Comparison of ENCODE assay signal across 10 cellular contexts in genomic region chr9:77647267-77647658, GRCh38. TPM values are rescaled to one million over a fixed set of nuclear protein-coding genes. Genes with fewer than 3 reads are reported as not detected.
DNase-seq lines count a peak whose midpoint lies in the region; ATAC-seq and TF ChIP-seq lines count a peak whose summit lies in the region.
"Had no signal": no experiment of that assay in that cellular context is flagged by ENCODE, and none has a peak within 500 bp of the region (broad histone marks: within the 10 kb centered on the region; RNA-seq: fewer than 3 reads in every experiment).

No MANE protein-coding gene starts in this region.

- peak overlapping the region; percentile 43 to 61 for H3K27ac ChIP-seq in prostate gland
- H3K27ac ChIP-seq: SJSA1 had no signal

- TF ChIP-seq CTCF in Calu3 (IDR thresholded peaks at IDR 0.05; ENCODE audit: unreplicated experiment) (no peak), glutamatergic neuron (IDR thresholded peaks at IDR 0.05; ENCODE audit: partially characterized antibody, unreplicated experiment) (no peak), prostate gland (IDR thresholded peaks at IDR 0.05) (no peak)

- H3K9me3 Mint-ChIP-seq in Calu3 (ENCODE audit: low read depth, unreplicated experiment) (no peaks in the 10 kb centered on the region), glutamatergic neuron (ENCODE audit: unreplicated experiment) (peaks cover 5% of the 10 kb centered on the region)
- H3K9me3 Mint-ChIP-seq in activated CD8-positive, alpha-beta T cell treated with anti-CD3 and anti-CD28 coated beads, Interleukin-2, amount 10 ng/mL, durations not matched to agents 7 days and 5 days (ENCODE audit: insufficient read depth): no peaks in the 10 kb centered on the region

- CTCF ChIA-PET in Calu3 (lab: Charles Lee): interaction anchor here (1.8 kb wide), 1 partner anchor 58 kb away, joined by 5 read pairs; no protein-coding TSS in a partner anchor
- CTCF ChIA-PET in activated CD8-positive, alpha-beta T cell treated with anti-CD3 and anti-CD28 coated beads, Interleukin-2, amount 10 ng/mL, durations not matched to agents 7 days and 5 days (lab: Charles Lee): interaction anchor here (1.4 to 2.0 kb wide), 2 partner anchors 9 to 104 kb away, joined by 3 to 4 read pairs; no protein-coding TSS in a partner anchor

- H3K4me1 ChIP-seq in prostate gland (replicated peaks): peaks cover 6% of the 10 kb centered on the region
- H3K4me1 ChIP-seq: SJSA1 had no signal

- peak overlapping the region; percentile 42 to 47 for H3K4me3 ChIP-seq in prostate gland
- H3K4me3 ChIP-seq: SJSA1 had no signal

- DNase-seq in Calu3 (no peak), glutamatergic neuron (no peak), prostate gland (ENCODE audit: low spot score) (no peak), nucleus accumbens (lab: John Stamatoyannopoulos, UW) (no peak)
- no peak for DNase-seq in activated CD8-positive, alpha-beta T cell treated with anti-CD3 and anti-CD28 coated beads, Interleukin-2, amount 10 ng/mL, durations not matched to agents 7 days and 5 days
- DNase-seq in activated CD8-positive, alpha-beta memory T cell treated with anti-CD3 and anti-CD28 coated beads, Interleukin-2, amount 50 U/mL, for 4 hours: no peak
- DNase-seq: NCI-H2081 treated with DMSO at 0.1 percent for 48 hours had no signal

- H3K36me3 Mint-ChIP-seq in Calu3 (ENCODE audit: insufficient read depth, unreplicated experiment) (peaks cover 16% of the 10 kb centered on the region), glutamatergic neuron (ENCODE audit: unreplicated experiment) (no peaks in the 10 kb centered on the region)
- H3K36me3 Mint-ChIP-seq in activated CD8-positive, alpha-beta T cell treated with anti-CD3 and anti-CD28 coated beads, Interleukin-2, amount 10 ng/mL, durations not matched to agents 7 days and 5 days (ENCODE audit: low read depth): peaks cover 2% of the 10 kb centered on the region

- H3K4me1 Mint-ChIP-seq in Calu3 (ENCODE audit: low read depth, unreplicated experiment) (no peaks in the 10 kb centered on the region), glutamatergic neuron (ENCODE audit: low read depth, unreplicated experiment) (peaks cover 2% of the 10 kb centered on the region)
- H3K4me1 Mint-ChIP-seq in activated CD8-positive, alpha-beta T cell treated with anti-CD3 and anti-CD28 coated beads, Interleukin-2, amount 10 ng/mL, durations not matched to agents 7 days and 5 days (ENCODE audit: low read depth): peaks cover 8% of the 10 kb centered on the region

- POLR2A ChIA-PET in activated CD8-positive, alpha-beta T cell treated with anti-CD3 and anti-CD28 coated beads, Interleukin-2, amount 10 ng/mL, durations not matched to agents 7 days and 5 days (lab: Charles Lee): no interaction called here

- H3K27me3 Mint-ChIP-seq in Calu3 (ENCODE audit: unreplicated experiment) (peaks cover 20% of the 10 kb centered on the region), glutamatergic neuron (ENCODE audit: unreplicated experiment) (peaks cover 10% of the 10 kb centered on the region)
- H3K27me3 Mint-ChIP-seq in activated CD8-positive, alpha-beta T cell treated with anti-CD3 and anti-CD28 coated beads, Interleukin-2, amount 10 ng/mL, durations not matched to agents 7 days and 5 days (ENCODE audit: low read depth): peaks cover 48% of the 10 kb centered on the region

- TF ChIP-seq POLR2A in prostate gland (IDR thresholded peaks at IDR 0.05): no peak

- no peaks in the 10 kb centered on the region for H3K27me3 ChIP-seq in prostate gland (replicated peaks; ENCODE audit: insufficient read depth)
- H3K27me3 ChIP-seq: SJSA1 had no signal

- ATAC-seq in activated CD8-positive, alpha-beta T cell treated with anti-CD3 and anti-CD28 coated beads, Interleukin-2, amount 10 ng/mL, durations not matched to agents 7 days and 5 days: no peak
- ATAC-seq in esophagus mucosa (no peak), GM19455 (IDR thresholded peaks at IDR 0.05; ENCODE audit: unreplicated experiment) (no peak)

- H3K27ac Mint-ChIP-seq in Calu3 (ENCODE audit: unreplicated experiment): no peak overlapping the region
- no peak overlapping the region for H3K27ac Mint-ChIP-seq in activated CD8-positive, alpha-beta T cell treated with anti-CD3 and anti-CD28 coated beads, Interleukin-2, amount 10 ng/mL, durations not matched to agents 7 days and 5 days
- no peak overlapping the region for H3K27ac Mint-ChIP-seq in glutamatergic neuron (ENCODE audit: unreplicated experiment)

- H3K4me3 Mint-ChIP-seq in Calu3 (ENCODE audit: low read depth, unreplicated experiment) (peak overlapping the region; percentile 77), glutamatergic neuron (ENCODE audit: unreplicated experiment) (peak overlapping the region; percentile 72)
- peak overlapping the region; percentile 43 for H3K4me3 Mint-ChIP-seq in activated CD8-positive, alpha-beta T cell treated with anti-CD3 and anti-CD28 coated beads, Interleukin-2, amount 10 ng/mL, durations not matched to agents 7 days and 5 days

- intact Hi-C loops in Calu3 (cut with micrococcal nuclease; ENCODE audit: unreplicated experiment): loop anchor here (5.0 kb wide), 3 partner anchors 60 to 190 kb away; no protein-coding TSS in a partner anchor
- intact Hi-C loops in prostate gland (cut with DNase I): loop anchor here (5.0 to 10.0 kb wide), 4 partner anchors 108 to 470 kb away; partner anchors contain the start of gene VPS13A

- no peaks in the 10 kb centered on the region for H3K36me3 ChIP-seq in prostate gland
- H3K36me3 ChIP-seq: SJSA1 had no signal

- WGBS in prostate gland: 49% methylated on average over 23 of the region's 23 CpGs

- BruUV-seq in Calu3 (replicated peaks; lab: Mats Ljungman, UMichigan): no TSS peak

- no peaks in the 10 kb centered on the region for H3K9me3 ChIP-seq in prostate gland
- H3K9me3 ChIP-seq: SJSA1 had no signal

RNA-seq across cellular contexts. Expression of gene GNA14, which starts 0.9 kb away (rescaled TPM):
- 0.15 TPM in 1 of 2 replicates, not detected in the other for total RNA-seq in Calu3 (2022)
- not detected for total RNA-seq in activated CD8-positive, alpha-beta T cell treated with anti-CD3 and anti-CD28 coated beads, Interleukin-2, amount 10 ng/mL, durations not matched to agents 7 days and 5 days
- 0.32 TPM for total RNA-seq in glutamatergic neuron (ENCODE audit: unreplicated experiment)
- 1 to 10 TPM; 2.4 to 5.5 TPM for total RNA-seq in prostate gland
- 0.60 TPM for total RNA-seq in esophagus mucosa
